15 cellular contexts compared by ENCODE assay signal in genomic region chrX:69216911-69217310, GRCh38.
"Had no signal": no experiment of that assay in that cellular context is flagged by ENCODE, and none has a peak within 500 bp of the region (broad histone marks: within the 10 kb centered on the region; RNA-seq: fewer than 3 reads in every experiment).

No MANE protein-coding gene starts in this region.

- H3K27ac ChIP-seq: epithelial cell of prostate, upper lobe of left lung had no signal

- H3K36me3 Mint-ChIP-seq: activated naive CD8-positive, alpha-beta T cell treated with anti-CD3 and anti-CD28 coated beads for 36 hours; memory B cell had no signal

- H3K9me3 ChIP-seq: upper lobe of left lung had no signal

- H3K27me3 Mint-ChIP-seq: activated CD4-positive, alpha-beta memory T cell treated with anti-CD3 and anti-CD28 coated beads, Interleukin-2, amount 10 ng/mL, durations not matched to agents 7 days and 5 days; activated naive CD8-positive, alpha-beta T cell treated with anti-CD3 and anti-CD28 coated beads for 36 hours had no signal

- DNase-seq: activated CD4-positive, alpha-beta memory T cell treated with anti-CD3 and anti-CD28 coated beads, Interleukin-2, amount 10 ng/mL, durations not matched to agents 7 days and 5 days; activated CD4-positive, alpha-beta T cell treated with anti-CD3 and anti-CD28 coated beads for 1 hour; activated gamma-delta T cell; activated naive CD8-positive, alpha-beta T cell treated with anti-CD3 and anti-CD28 coated beads for 36 hours; activated T-cell treated with anti-CD3 and anti-CD28 coated beads, Interleukin-2, amount 50 U/mL, for 48 hours; anterior cingulate cortex; effector CD4-positive, alpha-beta T cell; hypothalamus; nephron progenitor cell; substantia nigra; T-helper 9 cell; upper lobe of left lung had no signal

- H3K4me1 Mint-ChIP-seq: activated CD4-positive, alpha-beta memory T cell treated with anti-CD3 and anti-CD28 coated beads, Interleukin-2, amount 10 ng/mL, durations not matched to agents 7 days and 5 days; activated naive CD8-positive, alpha-beta T cell treated with anti-CD3 and anti-CD28 coated beads for 36 hours had no signal

- H3K36me3 ChIP-seq: upper lobe of left lung had no signal

- H3K4me3 Mint-ChIP-seq: activated CD4-positive, alpha-beta memory T cell treated with anti-CD3 and anti-CD28 coated beads, Interleukin-2, amount 10 ng/mL, durations not matched to agents 7 days and 5 days; activated naive CD8-positive, alpha-beta T cell treated with anti-CD3 and anti-CD28 coated beads for 36 hours; memory B cell; nephron progenitor cell had no signal

- H3K27ac Mint-ChIP-seq: activated CD4-positive, alpha-beta memory T cell treated with anti-CD3 and anti-CD28 coated beads, Interleukin-2, amount 10 ng/mL, durations not matched to agents 7 days and 5 days; activated naive CD8-positive, alpha-beta T cell treated with anti-CD3 and anti-CD28 coated beads for 36 hours; memory B cell; nephron progenitor cell had no signal

- H3K4me3 ChIP-seq: skin epidermis, upper lobe of left lung had no signal

- H3K9me3 Mint-ChIP-seq: activated CD4-positive, alpha-beta memory T cell treated with anti-CD3 and anti-CD28 coated beads, Interleukin-2, amount 10 ng/mL, durations not matched to agents 7 days and 5 days; activated naive CD8-positive, alpha-beta T cell treated with anti-CD3 and anti-CD28 coated beads for 36 hours; memory B cell had no signal
